In genomic region chr19:14519860-14520407, GRCh38 we compare ENCODE assay signal across 2 cellular contexts.
TF ChIP-seq lines count a peak whose summit lies in the region.

No MANE protein-coding gene starts in this region.

TF ChIP-seq in GM23338, 12 proteins besides CTCF, POLR2A, EP300 and RAD21:
- TF ChIP-seq, protein P1, sequence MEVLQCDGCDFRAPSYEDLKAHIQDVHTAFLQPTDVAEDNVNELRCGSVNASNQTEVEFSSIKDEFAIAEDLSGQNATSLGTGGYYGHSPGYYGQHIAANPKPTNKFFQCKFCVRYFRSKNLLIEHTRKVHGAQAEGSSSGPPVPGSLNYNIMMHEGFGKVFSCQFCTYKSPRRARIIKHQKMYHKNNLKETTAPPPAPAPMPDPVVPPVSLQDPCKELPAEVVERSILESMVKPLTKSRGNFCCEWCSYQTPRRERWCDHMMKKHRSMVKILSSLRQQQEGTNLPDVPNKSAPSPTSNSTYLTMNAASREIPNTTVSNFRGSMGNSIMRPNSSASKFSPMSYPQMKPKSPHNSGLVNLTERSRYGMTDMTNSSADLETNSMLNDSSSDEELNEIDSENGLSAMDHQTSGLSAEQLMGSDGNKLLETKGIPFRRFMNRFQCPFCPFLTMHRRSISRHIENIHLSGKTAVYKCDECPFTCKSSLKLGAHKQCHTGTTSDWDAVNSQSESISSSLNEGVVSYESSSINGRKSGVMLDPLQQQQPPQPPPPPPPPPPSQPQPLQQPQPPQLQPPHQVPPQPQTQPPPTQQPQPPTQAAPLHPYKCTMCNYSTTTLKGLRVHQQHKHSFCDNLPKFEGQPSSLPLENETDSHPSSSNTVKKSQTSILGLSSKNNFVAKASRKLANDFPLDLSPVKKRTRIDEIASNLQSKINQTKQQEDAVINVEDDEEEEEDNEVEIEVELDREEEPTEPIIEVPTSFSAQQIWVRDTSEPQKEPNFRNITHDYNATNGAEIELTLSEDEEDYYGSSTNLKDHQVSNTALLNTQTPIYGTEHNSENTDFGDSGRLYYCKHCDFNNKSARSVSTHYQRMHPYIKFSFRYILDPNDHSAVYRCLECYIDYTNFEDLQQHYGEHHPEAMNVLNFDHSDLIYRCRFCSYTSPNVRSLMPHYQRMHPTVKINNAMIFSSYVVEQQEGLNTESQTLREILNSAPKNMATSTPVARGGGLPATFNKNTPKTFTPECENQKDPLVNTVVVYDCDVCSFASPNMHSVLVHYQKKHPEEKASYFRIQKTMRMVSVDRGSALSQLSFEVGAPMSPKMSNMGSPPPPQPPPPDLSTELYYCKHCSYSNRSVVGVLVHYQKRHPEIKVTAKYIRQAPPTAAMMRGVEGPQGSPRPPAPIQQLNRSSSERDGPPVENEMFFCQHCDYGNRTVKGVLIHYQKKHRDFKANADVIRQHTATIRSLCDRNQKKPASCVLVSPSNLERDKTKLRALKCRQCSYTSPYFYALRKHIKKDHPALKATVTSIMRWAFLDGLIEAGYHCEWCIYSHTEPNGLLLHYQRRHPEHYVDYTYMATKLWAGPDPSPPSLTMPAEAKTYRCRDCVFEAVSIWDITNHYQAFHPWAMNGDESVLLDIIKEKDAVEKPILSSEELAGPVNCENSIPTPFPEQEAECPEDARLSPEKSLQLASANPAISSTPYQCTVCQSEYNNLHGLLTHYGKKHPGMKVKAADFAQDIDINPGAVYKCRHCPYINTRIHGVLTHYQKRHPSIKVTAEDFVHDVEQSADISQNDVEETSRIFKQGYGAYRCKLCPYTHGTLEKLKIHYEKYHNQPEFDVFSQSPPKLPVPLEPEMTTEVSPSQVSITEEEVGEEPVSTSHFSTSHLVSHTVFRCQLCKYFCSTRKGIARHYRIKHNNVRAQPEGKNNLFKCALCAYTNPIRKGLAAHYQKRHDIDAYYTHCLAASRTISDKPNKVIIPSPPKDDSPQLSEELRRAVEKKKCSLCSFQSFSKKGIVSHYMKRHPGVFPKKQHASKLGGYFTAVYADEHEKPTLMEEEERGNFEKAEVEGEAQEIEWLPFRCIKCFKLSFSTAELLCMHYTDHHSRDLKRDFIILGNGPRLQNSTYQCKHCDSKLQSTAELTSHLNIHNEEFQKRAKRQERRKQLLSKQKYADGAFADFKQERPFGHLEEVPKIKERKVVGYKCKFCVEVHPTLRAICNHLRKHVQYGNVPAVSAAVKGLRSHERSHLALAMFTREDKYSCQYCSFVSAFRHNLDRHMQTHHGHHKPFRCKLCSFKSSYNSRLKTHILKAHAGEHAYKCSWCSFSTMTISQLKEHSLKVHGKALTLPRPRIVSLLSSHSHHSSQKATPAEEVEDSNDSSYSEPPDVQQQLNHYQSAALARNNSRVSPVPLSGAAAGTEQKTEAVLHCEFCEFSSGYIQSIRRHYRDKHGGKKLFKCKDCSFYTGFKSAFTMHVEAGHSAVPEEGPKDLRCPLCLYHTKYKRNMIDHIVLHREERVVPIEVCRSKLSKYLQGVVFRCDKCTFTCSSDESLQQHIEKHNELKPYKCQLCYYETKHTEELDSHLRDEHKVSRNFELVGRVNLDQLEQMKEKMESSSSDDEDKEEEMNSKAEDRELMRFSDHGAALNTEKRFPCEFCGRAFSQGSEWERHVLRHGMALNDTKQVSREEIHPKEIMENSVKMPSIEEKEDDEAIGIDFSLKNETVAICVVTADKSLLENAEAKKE (CRISPR knock-in tag; IDR thresholded peaks at IDR 0.05) = no peak
- TF ChIP-seq REST (IDR thresholded peaks at IDR 0.05; ENCODE audit: unreplicated experiment) = no peak
- no peak for TF ChIP-seq EZH2phosphoT487 (IDR thresholded peaks at IDR 0.05; ENCODE audit: unreplicated experiment)
- TF ChIP-seq CREB1 (CRISPR knock-in tag; IDR thresholded peaks at IDR 0.05; ENCODE audit: low read depth) = no peak
- TF ChIP-seq STAT1 (IDR thresholded peaks at IDR 0.05; ENCODE audit: unreplicated experiment) = no peak
- TF ChIP-seq ZNF114 (CRISPR knock-in tag; IDR thresholded peaks at IDR 0.05) = no peak
- no peak for TF ChIP-seq JUNB (IDR thresholded peaks at IDR 0.05; ENCODE audit: unreplicated experiment)
- TF ChIP-seq ETS1 (IDR thresholded peaks at IDR 0.05) = no peak

TF ChIP-seq in SK-N-SH, 30 proteins besides CTCF, POLR2A, EP300 and RAD21:
- TF ChIP-seq YY1 (IDR thresholded peaks at IDR 0.05; ENCODE audit: low read depth) (0 out of 2 replicates have a peak, but pooled peaks have one; percentile 19), TCF12 (IDR thresholded peaks at IDR 0.05) (peak; percentile 79), ELF1 (IDR thresholded peaks at IDR 0.05) (peak; percentile 64; the same call in 1 of the 2 replicates), JUND (IDR thresholded peaks at IDR 0.05) (peak; percentile 80; the same call in 1 of the 2 replicates), POLR2AphosphoS5 (IDR thresholded peaks at IDR 0.05; ENCODE audit: low read depth, low read length) (peak; percentile 53; the same call in 1 of the 2 replicates), NFIC (IDR thresholded peaks at IDR 0.05; ENCODE audit: borderline replicate concordance) (no peak; the same call in 1 of the 2 replicates), GATA2 (CRISPR knock-in tag; IDR thresholded peaks at IDR 0.05) (no peak), MEF2A (IDR thresholded peaks at IDR 0.05; ENCODE audit: borderline replicate concordance, low read depth) (no peak), GABPA (IDR thresholded peaks at IDR 0.05; ENCODE audit: low read depth) (no peak), SMC3 (IDR thresholded peaks at IDR 0.05; ENCODE audit: low read depth, low read length) (no peak), SIN3A (IDR thresholded peaks at IDR 0.05; ENCODE audit: borderline replicate concordance, low read depth, low read length) (peak; percentile 71; the same call in 1 of the 2 replicates), TEAD4 (IDR thresholded peaks at IDR 0.05; ENCODE audit: borderline replicate concordance, insufficient read depth) (peak; percentile 12; the same call in 1 of the 2 replicates), FOSL2 (IDR thresholded peaks at IDR 0.05; ENCODE audit: borderline replicate concordance, low read depth) (peak; percentile 65; the same call in 1 of the 2 replicates), NRF1 (IDR thresholded peaks at IDR 0.05; ENCODE audit: low read depth, low read length) (no peak), RXRA (IDR thresholded peaks at IDR 0.05; ENCODE audit: borderline replicate concordance, low read depth) (peak; percentile 83; the same call in 1 of the 2 replicates)
- TF ChIP-seq, protein P2, sequence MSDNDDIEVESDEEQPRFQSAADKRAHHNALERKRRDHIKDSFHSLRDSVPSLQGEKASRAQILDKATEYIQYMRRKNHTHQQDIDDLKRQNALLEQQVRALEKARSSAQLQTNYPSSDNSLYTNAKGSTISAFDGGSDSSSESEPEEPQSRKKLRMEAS (IDR thresholded peaks at IDR 0.05; ENCODE audit: low read depth) = peak; percentile 60; the same call in 1 of the 2 replicates
- TF ChIP-seq, protein P3, sequence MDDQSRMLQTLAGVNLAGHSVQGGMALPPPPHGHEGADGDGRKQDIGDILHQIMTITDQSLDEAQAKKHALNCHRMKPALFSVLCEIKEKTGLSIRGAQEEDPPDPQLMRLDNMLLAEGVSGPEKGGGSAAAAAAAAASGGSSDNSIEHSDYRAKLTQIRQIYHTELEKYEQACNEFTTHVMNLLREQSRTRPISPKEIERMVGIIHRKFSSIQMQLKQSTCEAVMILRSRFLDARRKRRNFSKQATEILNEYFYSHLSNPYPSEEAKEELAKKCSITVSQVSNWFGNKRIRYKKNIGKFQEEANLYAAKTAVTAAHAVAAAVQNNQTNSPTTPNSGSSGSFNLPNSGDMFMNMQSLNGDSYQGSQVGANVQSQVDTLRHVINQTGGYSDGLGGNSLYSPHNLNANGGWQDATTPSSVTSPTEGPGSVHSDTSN (IDR thresholded peaks at IDR 0.05) = peak; percentile 76
- TF ChIP-seq, protein P4, sequence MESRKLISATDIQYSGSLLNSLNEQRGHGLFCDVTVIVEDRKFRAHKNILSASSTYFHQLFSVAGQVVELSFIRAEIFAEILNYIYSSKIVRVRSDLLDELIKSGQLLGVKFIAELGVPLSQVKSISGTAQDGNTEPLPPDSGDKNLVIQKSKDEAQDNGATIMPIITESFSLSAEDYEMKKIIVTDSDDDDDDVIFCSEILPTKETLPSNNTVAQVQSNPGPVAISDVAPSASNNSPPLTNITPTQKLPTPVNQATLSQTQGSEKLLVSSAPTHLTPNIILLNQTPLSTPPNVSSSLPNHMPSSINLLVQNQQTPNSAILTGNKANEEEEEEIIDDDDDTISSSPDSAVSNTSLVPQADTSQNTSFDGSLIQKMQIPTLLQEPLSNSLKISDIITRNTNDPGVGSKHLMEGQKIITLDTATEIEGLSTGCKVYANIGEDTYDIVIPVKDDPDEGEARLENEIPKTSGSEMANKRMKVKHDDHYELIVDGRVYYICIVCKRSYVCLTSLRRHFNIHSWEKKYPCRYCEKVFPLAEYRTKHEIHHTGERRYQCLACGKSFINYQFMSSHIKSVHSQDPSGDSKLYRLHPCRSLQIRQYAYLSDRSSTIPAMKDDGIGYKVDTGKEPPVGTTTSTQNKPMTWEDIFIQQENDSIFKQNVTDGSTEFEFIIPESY (IDR thresholded peaks at IDR 0.05; ENCODE audit: borderline replicate concordance, low read depth) = 0 out of 2 replicates have a peak, but pooled peaks have one; percentile 19
